In genomic region chr11:92894197-92894596, GRCh38 we compare ENCODE assay signal across 28 cellular contexts.
DNase-seq lines count a peak whose midpoint lies in the region; ATAC-seq, FAIRE-seq and TF ChIP-seq lines count a peak whose summit lies in the region.
"Had no signal": no experiment of that assay in that cellular context is flagged by ENCODE, and none has a peak within 500 bp of the region (broad histone marks: within the 10 kb centered on the region; RNA-seq: fewer than 3 reads in every experiment).

No MANE protein-coding gene starts in this region.

- intact Hi-C loops in CD4-positive, alpha-beta memory T cell (cut with micrococcal nuclease): no loop called here

- H3K27me3 Mint-ChIP-seq in astrocyte (ENCODE audit: low read depth, unreplicated experiment): no peaks in the 10 kb centered on the region
- H3K27me3 Mint-ChIP-seq in CD4-positive, alpha-beta memory T cell: peaks cover 0 to 2% of the 10 kb centered on the region in 2 donors

- no peak overlapping the region for H3K27ac ChIP-seq in astrocyte (ENCODE audit: low read depth, low read length)
- H3K27ac ChIP-seq in CD4-positive, alpha-beta memory T cell (ENCODE audit: low read depth, low read length): no peak overlapping the region
- H3K27ac ChIP-seq: BLaER1 treated with 17β-estradiol and CSF1 and Interleukin-3, amounts not matched to agents 10 nM and 100 nM had no signal

- H3K9me3 Mint-ChIP-seq in astrocyte (ENCODE audit: unreplicated experiment): no peaks in the 10 kb centered on the region
- H3K9me3 Mint-ChIP-seq in CD4-positive, alpha-beta memory T cell: peaks cover 0 to 4% (median 0%) of the 10 kb centered on the region in 8 donors
- H3K9me3 Mint-ChIP-seq: CD8-positive, alpha-beta T cell; T-cell had no signal

- H3K4me1 ChIP-seq in astrocyte (ENCODE audit: insufficient read depth, low read length): peaks cover 13% of the 10 kb centered on the region
- no peaks in the 10 kb centered on the region for H3K4me1 ChIP-seq in CD4-positive, alpha-beta memory T cell (ENCODE audit: insufficient read depth, low read length)
- H3K4me1 ChIP-seq: Caco-2 had no signal

- H3K27me3 ChIP-seq in astrocyte (ENCODE audit: insufficient read depth, low read length): no peaks in the 10 kb centered on the region
- no peaks in the 10 kb centered on the region for H3K27me3 ChIP-seq in CD4-positive, alpha-beta memory T cell (ENCODE audit: insufficient read depth, low read length)
- H3K27me3 ChIP-seq: BLaER1 treated with 17β-estradiol and CSF1 and Interleukin-3, amounts not matched to agents 10 nM and 100 nM; MG63 had no signal

- H3K9ac ChIP-seq in astrocyte (ENCODE audit: low read length): no peak overlapping the region
- H3K9ac ChIP-seq: BLaER1 treated with 17β-estradiol and CSF1 and Interleukin-3, amounts not matched to agents 10 nM and 100 nM had no signal

- no peaks in the 10 kb centered on the region for H3K79me2 ChIP-seq in astrocyte (ENCODE audit: insufficient read depth, low read length)

- peak; percentile 58 for ATAC-seq in GM18867 (IDR thresholded peaks at IDR 0.05; ENCODE audit: unreplicated experiment)
- ATAC-seq: CD8-positive, alpha-beta T cell; K562; PC-3; T-cell had no signal

- TF ChIP-seq CTCF in astrocyte (IDR thresholded peaks at IDR 0.05; ENCODE audit: insufficient read depth, low read depth, low read length): no peak

- no peaks in the 10 kb centered on the region for H4K20me1 ChIP-seq in astrocyte (ENCODE audit: insufficient read depth, low read length)
- H4K20me1 ChIP-seq: BLaER1 treated with 17β-estradiol and CSF1 and Interleukin-3, amounts not matched to agents 10 nM and 100 nM had no signal

- POLR2A ChIA-PET in CD4-positive, alpha-beta memory T cell (lab: Charles Lee; ENCODE audit: partially characterized antibody): no interaction called here

- H3K4me1 Mint-ChIP-seq in astrocyte (ENCODE audit: low read depth, unreplicated experiment): peaks cover 21% of the 10 kb centered on the region
- H3K4me1 Mint-ChIP-seq in CD4-positive, alpha-beta memory T cell: no peaks in the 10 kb centered on the region
- H3K4me1 Mint-ChIP-seq: T-cell had no signal

- H3K27ac Mint-ChIP-seq in astrocyte (ENCODE audit: unreplicated experiment): peak overlapping the region; percentile 35
- no peak overlapping the region for H3K27ac Mint-ChIP-seq in CD4-positive, alpha-beta memory T cell
- H3K27ac Mint-ChIP-seq: CD8-positive, alpha-beta T cell; T-cell had no signal

- H3K36me3 Mint-ChIP-seq in astrocyte (ENCODE audit: low read depth, unreplicated experiment): peaks cover 4% of the 10 kb centered on the region
- no peaks in the 10 kb centered on the region for H3K36me3 Mint-ChIP-seq in CD4-positive, alpha-beta memory T cell
- H3K36me3 Mint-ChIP-seq: CD8-positive, alpha-beta T cell; T-cell had no signal

- peak; percentile 69 for FAIRE-seq in astrocyte (lab: Jason Lieb, UNC)
- FAIRE-seq: GM12892, K562 had no signal

- CTCF ChIA-PET in CD4-positive, alpha-beta memory T cell (lab: Charles Lee; ENCODE audit: partially characterized antibody): no interaction called here

- DNase-seq in AG08396 (ENCODE audit: low spot score) (peak; percentile 26), astrocyte (ENCODE audit: low read depth) (peak; percentile 74), kidney tubule cell (ENCODE audit: low spot score) (peak; percentile 37), occipital lobe (lab: John Stamatoyannopoulos, UW) (no peak), NCI-H2107 treated with DMSO at 0.1 percent for 48 hours (lab: John Stamatoyannopoulos, UW; ENCODE audit: unreplicated experiment) (no peak), NCI-H2029 (lab: John Stamatoyannopoulos, UW) (no peak)
- no peak for DNase-seq in CD4-positive, alpha-beta memory T cell
- DNase-seq: AML-193; Caco-2; CD8-positive, alpha-beta T cell; DMS79; GF-D8; H7; Kasumi-1; MG63; NCI-H1048; NCI-H1417; NCI-H1694 treated with DMSO at 0.1 percent for 48 hours; NCI-H2081 treated with DMSO at 0.1 percent for 48 hours; NCI-H2171 treated with DMSO at 0.1 percent for 48 hours; NCI-H345; NCI-H510A treated with DMSO at 0.1 percent for 48 hours; PC-3; T-cell had no signal

- H3K4me2 ChIP-seq in astrocyte (ENCODE audit: low read length): no peak overlapping the region
- H3K4me2 ChIP-seq: BLaER1 treated with 17β-estradiol and CSF1 and Interleukin-3, amounts not matched to agents 10 nM and 100 nM had no signal

- no peaks in the 10 kb centered on the region for H3K36me3 ChIP-seq in astrocyte (ENCODE audit: insufficient read depth, low read length)
- H3K36me3 ChIP-seq in CD4-positive, alpha-beta memory T cell (ENCODE audit: insufficient read depth, low read length): no peaks in the 10 kb centered on the region
- H3K36me3 ChIP-seq: BLaER1 treated with 17β-estradiol and CSF1 and Interleukin-3, amounts not matched to agents 10 nM and 100 nM; MG63 had no signal

- no peak overlapping the region for H3K4me3 ChIP-seq in astrocyte (ENCODE audit: insufficient read depth, low read depth, low read length)
- H3K4me3 ChIP-seq in CD4-positive, alpha-beta memory T cell (ENCODE audit: low read length in 2 of 2): no peak overlapping the region
- H3K4me3 ChIP-seq: BLaER1 treated with 17β-estradiol and CSF1 and Interleukin-3, amounts not matched to agents 10 nM and 100 nM; K562; MG63 had no signal

- no peak overlapping the region for H2AFZ ChIP-seq in astrocyte (ENCODE audit: low read depth, low read length)

- no peak overlapping the region for H3K4me3 Mint-ChIP-seq in astrocyte (ENCODE audit: unreplicated experiment)
- H3K4me3 Mint-ChIP-seq in CD4-positive, alpha-beta memory T cell: no peak overlapping the region
- H3K4me3 Mint-ChIP-seq: CD8-positive, alpha-beta T cell; T-cell had no signal

- H3K9me3 ChIP-seq in astrocyte (ENCODE audit: insufficient read depth, low read depth, low read length): no peaks in the 10 kb centered on the region
- no peaks in the 10 kb centered on the region for H3K9me3 ChIP-seq in CD4-positive, alpha-beta memory T cell (ENCODE audit: control insufficient read depth in 1 of 2, low read length in 2 of 2)
- H3K9me3 ChIP-seq: BLaER1 treated with 17β-estradiol and CSF1 and Interleukin-3, amounts not matched to agents 10 nM and 100 nM; Caco-2; MG63 had no signal

Comparison
In these comparisons a context has a peak if more than half of its experiments do, and no peak if none do; other contexts are left out.
1. DNase-seq: peak in AG08396 (single experiment), astrocyte (single experiment) and kidney tubule cell (single experiment); none in occipital lobe (single experiment), CD4-positive, alpha-beta memory T cell (0 of 5), NCI-H2107 treated with DMSO at 0.1 percent for 48 hours (single experiment) and NCI-H2029 (single experiment).